ENCODE assay signal across 13 cellular contexts in the genomic region with DNA sequence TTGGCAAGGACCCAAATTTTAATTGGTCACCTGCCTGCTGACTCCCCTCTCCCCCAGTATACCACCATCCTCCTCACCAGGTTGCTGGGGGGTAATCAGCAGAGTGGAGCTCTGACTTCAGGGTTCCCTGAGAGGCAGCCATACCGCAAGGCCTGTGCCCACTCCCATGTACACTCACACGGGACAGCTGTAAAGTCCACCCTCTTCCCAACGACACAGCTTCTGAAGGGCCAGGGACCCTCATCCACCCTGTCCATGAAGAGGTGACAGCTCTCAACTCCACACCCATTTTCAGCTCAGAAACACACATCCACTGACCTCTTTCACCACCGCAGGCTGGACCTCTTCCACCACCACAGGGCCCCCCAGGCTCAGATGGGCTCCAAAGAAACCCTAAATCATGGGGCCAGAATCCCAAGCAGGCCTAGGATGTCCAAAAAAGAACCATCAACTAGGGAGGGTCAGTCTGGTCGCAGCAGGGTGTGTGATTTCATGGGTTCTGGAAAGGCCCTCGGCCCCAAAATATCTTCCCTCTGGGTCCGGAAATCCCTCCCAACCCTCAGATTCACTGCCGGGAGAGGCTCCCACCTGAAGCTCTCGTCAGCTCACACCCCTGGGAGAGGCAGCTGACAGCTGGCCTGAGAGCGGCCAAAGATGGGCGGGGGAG. TPM values are rescaled to one million over a fixed set of nuclear protein-coding genes. Genes with fewer than 3 reads are reported as not detected.
DNase-seq lines count a peak whose midpoint lies in the region; ATAC-seq and TF ChIP-seq lines count a peak whose summit lies in the region.
"Had no signal": no experiment of that assay in that cellular context is flagged by ENCODE, and none has a peak within 500 bp of the region (broad histone marks: within the 10 kb centered on the region; RNA-seq: fewer than 3 reads in every experiment).

No MANE protein-coding gene starts in this region.

- H3K36me3 ChIP-seq in RWPE2 (ENCODE audit: low read depth), result no peaks in the 10 kb centered on the region
- H3K36me3 ChIP-seq: MG63, pancreas, SJSA1 had no signal

- peaks cover 3% of the 10 kb centered on the region for H3K9me3 Mint-ChIP-seq in glutamatergic neuron (ENCODE audit: unreplicated experiment)
- H3K9me3 Mint-ChIP-seq: CD8-positive, alpha-beta memory T cell had no signal

- DNase-seq in RWPE2 (ENCODE audit: low spot score), result no peak
- DNase-seq in glutamatergic neuron, result no peak
- peak; percentile 89 for DNase-seq in pons (ENCODE audit: low spot score)
- DNase-seq in NCI-H1694 treated with DMSO at 0.1 percent for 48 hours (lab: John Stamatoyannopoulos, UW), result no peak
- DNase-seq in NCI-H748 treated with DMSO at 0.1 percent for 48 hours (lab: John Stamatoyannopoulos, UW), result no peak

- H3K36me3 Mint-ChIP-seq in glutamatergic neuron (ENCODE audit: unreplicated experiment), result no peaks in the 10 kb centered on the region

- no peaks in the 10 kb centered on the region for H3K9me3 ChIP-seq in RWPE2 (ENCODE audit: severe bottlenecking)
- H3K9me3 ChIP-seq: MG63, pancreas, SJSA1, testis had no signal

- H3K27ac ChIP-seq in RWPE2 (ENCODE audit: poor library complexity, severe bottlenecking), result peak overlapping the region; percentile 21
- H3K27ac ChIP-seq: SJSA1, testis had no signal

- peaks cover 5% of the 10 kb centered on the region for H3K4me1 ChIP-seq in RWPE2 (ENCODE audit: insufficient read depth, poor library complexity, severe bottlenecking)
- H3K4me1 ChIP-seq: pancreas, testis had no signal

- ATAC-seq in RWPE2 (ENCODE audit: low read depth), result no peak
- ATAC-seq in HG02981 (IDR thresholded peaks at IDR 0.05; ENCODE audit: unreplicated experiment), result no peak
- ATAC-seq in GM21619 (IDR thresholded peaks at IDR 0.05; ENCODE audit: unreplicated experiment), result no peak

- H3K27ac Mint-ChIP-seq in glutamatergic neuron (ENCODE audit: unreplicated experiment), result peak overlapping the region; percentile 43

- peaks cover 2% of the 10 kb centered on the region for H3K4me1 Mint-ChIP-seq in glutamatergic neuron (ENCODE audit: low read depth, unreplicated experiment)

- no peak overlapping the region for H3K4me3 Mint-ChIP-seq in glutamatergic neuron (ENCODE audit: unreplicated experiment)

- TF ChIP-seq CTCF in RWPE2 (IDR thresholded peaks at IDR 0.05; ENCODE audit: poor library complexity, severe bottlenecking), result no peak
- no peak for TF ChIP-seq CTCF in glutamatergic neuron (IDR thresholded peaks at IDR 0.05; ENCODE audit: partially characterized antibody, unreplicated experiment)

- H3K4me3 ChIP-seq in GM08714 (ENCODE audit: low read length), result peak overlapping the region; percentile 48; the same call in 1 of the 2 replicates
- no peak overlapping the region for H3K4me3 ChIP-seq in RWPE2 (ENCODE audit: severe bottlenecking)
- H3K4me3 ChIP-seq: MG63, pancreas, SJSA1, testis had no signal

- H3K27me3 ChIP-seq in RWPE2 (ENCODE audit: insufficient read depth, poor library complexity, severe bottlenecking), result no peaks in the 10 kb centered on the region
- H3K27me3 ChIP-seq: MG63, pancreas, SJSA1, testis had no signal

- peaks cover 14% of the 10 kb centered on the region for H3K27me3 Mint-ChIP-seq in glutamatergic neuron (ENCODE audit: unreplicated experiment)

RNA-seq across cellular contexts. Expression of a gene that starts 29.9 kb away (rescaled TPM):
- total RNA-seq in glutamatergic neuron (ENCODE audit: unreplicated experiment), result 3.1 TPM

RNA-seq across cellular contexts. Expression of a gene that starts 41.7 kb away (rescaled TPM):
- total RNA-seq in glutamatergic neuron (ENCODE audit: unreplicated experiment), result not detected
- total RNA-seq: CD8-positive, alpha-beta memory T cell; SJSA1 had no signal
